Comparison of ENCODE assay signal across 15 cellular contexts in the genomic region with DNA sequence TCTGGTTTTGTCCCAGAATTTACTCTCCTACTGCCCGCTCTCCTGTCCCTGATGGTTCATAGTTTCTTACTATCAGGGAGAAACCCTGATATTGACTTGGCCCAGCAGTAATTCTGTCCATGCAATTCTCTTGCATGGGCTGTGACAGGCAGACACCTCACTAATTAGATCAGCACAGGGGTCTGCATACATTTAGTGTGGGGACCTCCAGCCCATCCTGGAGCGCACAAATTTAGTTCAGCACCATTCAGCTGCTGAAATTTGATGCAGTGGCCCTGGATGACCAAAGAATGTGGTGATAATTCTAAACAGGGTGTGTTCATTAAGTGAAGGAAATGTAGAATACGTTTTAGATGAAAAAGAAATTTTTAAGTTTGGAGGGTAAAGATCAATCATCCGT.
DNase-seq lines count a peak whose midpoint lies in the region; ATAC-seq and TF ChIP-seq lines count a peak whose summit lies in the region.
"Had no signal": no experiment of that assay in that cellular context is flagged by ENCODE, and none has a peak within 500 bp of the region (broad histone marks: within the 10 kb centered on the region; RNA-seq: fewer than 3 reads in every experiment).

No MANE protein-coding gene starts in this region.

- ATAC-seq in GM23338 (no peak), SK-N-SH treated with all-trans-retinoic acid at 6 μM for 48 hours (peak; percentile 27; the same call in 1 of the 3 replicates)
- ATAC-seq in stimulated activated memory B cell treated with anti-CD40 and anti-IgM and Interleukin-4, amounts not matched to agents 10 μg/mL and 1 μg/mL and 100 μg/mL, for 72 hours = no peak

- WGBS in trophoblast cell (ENCODE audit: extremely low coverage, insufficient coverage, insufficient read length) = 100% methylated on average over 1 of the region's 4 CpGs
- 59% methylated on average over 4 of the region's 4 CpGs for WGBS in hepatocyte (ENCODE audit: low lambda C conversion rate, missing lambda C conversion rate)

- H3K4me3 Mint-ChIP-seq in activated CD4-positive, alpha-beta T cell treated with anti-CD3 and anti-CD28 coated beads, Interleukin-2, amount 10 ng/mL, durations not matched to agents 7 days and 5 days = no peak overlapping the region
- no peak overlapping the region for H3K4me3 Mint-ChIP-seq in GM23338
- no peak overlapping the region for H3K4me3 Mint-ChIP-seq in stimulated activated memory B cell treated with anti-CD40 and anti-IgM and Interleukin-4, amounts not matched to agents 10 μg/mL and 1 μg/mL and 100 μg/mL, for 72 hours
- H3K4me3 Mint-ChIP-seq: CD4-positive, CD25-positive, alpha-beta regulatory T cell had no signal

- no peaks in the 10 kb centered on the region for H3K79me1 ChIP-seq in trophoblast cell (ENCODE audit: low read length)

- no peaks in the 10 kb centered on the region for H3K27me3 ChIP-seq in GM23338 (ENCODE audit: insufficient read depth)
- H3K27me3 ChIP-seq in trophoblast cell (ENCODE audit: insufficient read depth, low read length) = no peaks in the 10 kb centered on the region
- H3K27me3 ChIP-seq in hepatocyte = no peaks in the 10 kb centered on the region
- H3K27me3 ChIP-seq: BLaER1 treated with 17β-estradiol and CSF1 and Interleukin-3, amounts not matched to agents 10 nM and 100 nM had no signal

- no peaks in the 10 kb centered on the region for H3K27me3 Mint-ChIP-seq in activated CD4-positive, alpha-beta T cell treated with anti-CD3 and anti-CD28 coated beads, Interleukin-2, amount 10 ng/mL, durations not matched to agents 7 days and 5 days
- no peaks in the 10 kb centered on the region for H3K27me3 Mint-ChIP-seq in GM23338 (ENCODE audit: insufficient read depth, low read depth, poor library complexity)
- no peaks in the 10 kb centered on the region for H3K27me3 Mint-ChIP-seq in stimulated activated memory B cell treated with anti-CD40 and anti-IgM and Interleukin-4, amounts not matched to agents 10 μg/mL and 1 μg/mL and 100 μg/mL, for 72 hours
- H3K27me3 Mint-ChIP-seq: CD4-positive, CD25-positive, alpha-beta regulatory T cell had no signal

- H4K8ac ChIP-seq in trophoblast cell (ENCODE audit: low read depth, low read length) = no peak overlapping the region

- H3K4me3 ChIP-seq in GM23338 (no peak overlapping the region), trophoblast cell (ENCODE audit: low read depth, low read length) (no peak overlapping the region), hepatocyte (no peak overlapping the region)
- H3K4me3 ChIP-seq: BLaER1 treated with 17β-estradiol and CSF1 and Interleukin-3, amounts not matched to agents 10 nM and 100 nM; GM23248 had no signal

- H3K4me1 ChIP-seq in GM23338 (ENCODE audit: insufficient read depth) (peaks cover 8% of the 10 kb centered on the region), trophoblast cell (ENCODE audit: control insufficient read depth in 1 of 2, insufficient read depth in 2 of 2, low read length in 2 of 2) (peaks cover 3% of the 10 kb centered on the region in 2 experiments), hepatocyte (ENCODE audit: insufficient read depth) (no peaks in the 10 kb centered on the region)

- TF ChIP-seq CTCF in GM23338 (conservative IDR thresholded peaks at IDR 0.05; ENCODE audit: low read depth in 2 of 2) (no peak), hepatocyte (IDR thresholded peaks at IDR 0.05; ENCODE audit: poor library complexity) (no peak)

- H3K4ac ChIP-seq in trophoblast cell (ENCODE audit: low read depth, low read length) = no peak overlapping the region

- H3K14ac ChIP-seq in trophoblast cell (ENCODE audit: low read length) = no peak overlapping the region

- no peak overlapping the region for H3K9ac ChIP-seq in trophoblast cell (ENCODE audit: low read length)
- H3K9ac ChIP-seq: BLaER1 treated with 17β-estradiol and CSF1 and Interleukin-3, amounts not matched to agents 10 nM and 100 nM; GM23248 had no signal

- H4K20me1 ChIP-seq in GM23338 (replicated peaks; ENCODE audit: insufficient read depth) (no peaks in the 10 kb centered on the region), hepatocyte (ENCODE audit: insufficient read depth, poor library complexity, severe bottlenecking) (no peaks in the 10 kb centered on the region)
- H4K20me1 ChIP-seq: BLaER1 treated with 17β-estradiol and CSF1 and Interleukin-3, amounts not matched to agents 10 nM and 100 nM had no signal

- H3K27ac Mint-ChIP-seq in activated CD4-positive, alpha-beta T cell treated with anti-CD3 and anti-CD28 coated beads, Interleukin-2, amount 10 ng/mL, durations not matched to agents 7 days and 5 days = peak overlapping the region; percentile 9
- H3K27ac Mint-ChIP-seq in GM23338 = no peak overlapping the region
- no peak overlapping the region for H3K27ac Mint-ChIP-seq in stimulated activated memory B cell treated with anti-CD40 and anti-IgM and Interleukin-4, amounts not matched to agents 10 μg/mL and 1 μg/mL and 100 μg/mL, for 72 hours

- no peak overlapping the region for H3K27ac ChIP-seq in GM23338 (ENCODE audit: low read depth)
- H3K27ac ChIP-seq in trophoblast cell (ENCODE audit: low read depth, low read length) = no peak overlapping the region
- no peak overlapping the region for H3K27ac ChIP-seq in hepatocyte
- H3K27ac ChIP-seq: 22Rv1; BLaER1 treated with 17β-estradiol and CSF1 and Interleukin-3, amounts not matched to agents 10 nM and 100 nM; GM23248 had no signal

- H3K36me3 ChIP-seq in GM23338 (ENCODE audit: insufficient read depth) (no peaks in the 10 kb centered on the region), trophoblast cell (ENCODE audit: control insufficient read depth in 1 of 2, insufficient read depth in 2 of 2, low read length in 2 of 2) (no peaks in the 10 kb centered on the region), hepatocyte (replicated peaks; ENCODE audit: insufficient read depth, low read depth) (no peaks in the 10 kb centered on the region)

- H2BK5ac ChIP-seq in trophoblast cell (ENCODE audit: low read depth, low read length, poor library complexity) = no peak overlapping the region

- no peaks in the 10 kb centered on the region for H3K36me3 Mint-ChIP-seq in activated CD4-positive, alpha-beta T cell treated with anti-CD3 and anti-CD28 coated beads, Interleukin-2, amount 10 ng/mL, durations not matched to agents 7 days and 5 days (ENCODE audit: low read depth)
- H3K36me3 Mint-ChIP-seq in GM23338 (ENCODE audit: low read depth) = peaks cover 17% of the 10 kb centered on the region; the same call in 2 of the 3 replicates
- H3K36me3 Mint-ChIP-seq in stimulated activated memory B cell treated with anti-CD40 and anti-IgM and Interleukin-4, amounts not matched to agents 10 μg/mL and 1 μg/mL and 100 μg/mL, for 72 hours = peaks cover 6% of the 10 kb centered on the region
- H3K36me3 Mint-ChIP-seq: CD4-positive, CD25-positive, alpha-beta regulatory T cell had no signal

- H3K79me2 ChIP-seq in GM23338 (replicated peaks; ENCODE audit: insufficient read depth) (no peaks in the 10 kb centered on the region), trophoblast cell (ENCODE audit: control insufficient read depth, insufficient read depth, low read length, poor library complexity) (no peaks in the 10 kb centered on the region), hepatocyte (no peaks in the 10 kb centered on the region)

- no peaks in the 10 kb centered on the region for H3F3A ChIP-seq in GM23338 (replicated peaks; ENCODE audit: low read depth)

- CTCF ChIA-PET in activated CD4-positive, alpha-beta T cell treated with anti-CD3 and anti-CD28 coated beads, Interleukin-2, amount 10 ng/mL, durations not matched to agents 7 days and 5 days (lab: Charles Lee) = no interaction called here

- H3K9me3 ChIP-seq in trophoblast cell (ENCODE audit: insufficient read depth, low read depth, low read length) (peaks cover 3% of the 10 kb centered on the region), hepatocyte (ENCODE audit: low read depth) (no peaks in the 10 kb centered on the region)

- H2BK12ac ChIP-seq in trophoblast cell (ENCODE audit: low read length) = peak overlapping the region; percentile 44

- POLR2A ChIA-PET in activated CD4-positive, alpha-beta T cell treated with anti-CD3 and anti-CD28 coated beads, Interleukin-2, amount 10 ng/mL, durations not matched to agents 7 days and 5 days (lab: Charles Lee) = no interaction called here

- peak overlapping the region; percentile 37 for H2BK120ac ChIP-seq in trophoblast cell (ENCODE audit: insufficient read depth, low read length, poor library complexity)

- H3K9me3 Mint-ChIP-seq in activated CD4-positive, alpha-beta T cell treated with anti-CD3 and anti-CD28 coated beads, Interleukin-2, amount 10 ng/mL, durations not matched to agents 7 days and 5 days = no peaks in the 10 kb centered on the region
- peaks cover 17% of the 10 kb centered on the region for H3K9me3 Mint-ChIP-seq in GM23338
- no peaks in the 10 kb centered on the region for H3K9me3 Mint-ChIP-seq in stimulated activated memory B cell treated with anti-CD40 and anti-IgM and Interleukin-4, amounts not matched to agents 10 μg/mL and 1 μg/mL and 100 μg/mL, for 72 hours
- H3K9me3 Mint-ChIP-seq: CD4-positive, CD25-positive, alpha-beta regulatory T cell had no signal

- peak overlapping the region; percentile 74 for H2AK5ac ChIP-seq in trophoblast cell (ENCODE audit: low read length)

- no peaks in the 10 kb centered on the region for H3K9me2 ChIP-seq in GM23338 (ENCODE audit: insufficient read depth)
- H3K9me2 ChIP-seq in hepatocyte (replicated peaks; ENCODE audit: insufficient read depth) = no peaks in the 10 kb centered on the region

- no peak for DNase-seq in activated CD4-positive, alpha-beta T cell treated with anti-CD3 and anti-CD28 coated beads, Interleukin-2, amount 10 ng/mL, durations not matched to agents 7 days and 5 days
- DNase-seq in activated CD4-positive, alpha-beta T cell treated with anti-CD3 and anti-CD28 coated beads for 48 hours = no peak
- DNase-seq in GM23338 (ENCODE audit: low spot score) (no peak), trophoblast cell (no peak), hepatocyte (ENCODE audit: low spot score) (no peak), occipital lobe (lab: John Stamatoyannopoulos, UW) (no peak)
- DNase-seq: AML-193; CD4-positive, CD25-positive, alpha-beta regulatory T cell; DMS53; GM23248; H7 had no signal

- no peaks in the 10 kb centered on the region for H3K4me1 Mint-ChIP-seq in activated CD4-positive, alpha-beta T cell treated with anti-CD3 and anti-CD28 coated beads, Interleukin-2, amount 10 ng/mL, durations not matched to agents 7 days and 5 days
- H3K4me1 Mint-ChIP-seq in GM23338 = peaks cover 12% of the 10 kb centered on the region
- H3K4me1 Mint-ChIP-seq in stimulated activated memory B cell treated with anti-CD40 and anti-IgM and Interleukin-4, amounts not matched to agents 10 μg/mL and 1 μg/mL and 100 μg/mL, for 72 hours = no peaks in the 10 kb centered on the region

- peak overlapping the region; percentile 91; the same call in 1 of the 2 replicates for H2AFZ ChIP-seq in GM23338
- H2AFZ ChIP-seq in trophoblast cell (ENCODE audit: insufficient read depth, low read length, poor library complexity) = no peak overlapping the region
- no peak overlapping the region for H2AFZ ChIP-seq in hepatocyte
- H2AFZ ChIP-seq: GM23248 had no signal

- H4K91ac ChIP-seq in trophoblast cell (ENCODE audit: low read depth, low read length) = no peak overlapping the region

- no peak overlapping the region for H4K12ac ChIP-seq in trophoblast cell (ENCODE audit: low read depth, low read length)

- no peak overlapping the region for H3K23ac ChIP-seq in trophoblast cell (ENCODE audit: low read length)

- no peak overlapping the region for H3K4me2 ChIP-seq in GM23338
- H3K4me2 ChIP-seq in trophoblast cell (ENCODE audit: low read length) = no peak overlapping the region
- H3K4me2 ChIP-seq in hepatocyte = no peak overlapping the region

- H3K18ac ChIP-seq in trophoblast cell (ENCODE audit: low read length) = no peak overlapping the region
